ENCODE assay signal across 1 cellular context in the genomic region with DNA sequence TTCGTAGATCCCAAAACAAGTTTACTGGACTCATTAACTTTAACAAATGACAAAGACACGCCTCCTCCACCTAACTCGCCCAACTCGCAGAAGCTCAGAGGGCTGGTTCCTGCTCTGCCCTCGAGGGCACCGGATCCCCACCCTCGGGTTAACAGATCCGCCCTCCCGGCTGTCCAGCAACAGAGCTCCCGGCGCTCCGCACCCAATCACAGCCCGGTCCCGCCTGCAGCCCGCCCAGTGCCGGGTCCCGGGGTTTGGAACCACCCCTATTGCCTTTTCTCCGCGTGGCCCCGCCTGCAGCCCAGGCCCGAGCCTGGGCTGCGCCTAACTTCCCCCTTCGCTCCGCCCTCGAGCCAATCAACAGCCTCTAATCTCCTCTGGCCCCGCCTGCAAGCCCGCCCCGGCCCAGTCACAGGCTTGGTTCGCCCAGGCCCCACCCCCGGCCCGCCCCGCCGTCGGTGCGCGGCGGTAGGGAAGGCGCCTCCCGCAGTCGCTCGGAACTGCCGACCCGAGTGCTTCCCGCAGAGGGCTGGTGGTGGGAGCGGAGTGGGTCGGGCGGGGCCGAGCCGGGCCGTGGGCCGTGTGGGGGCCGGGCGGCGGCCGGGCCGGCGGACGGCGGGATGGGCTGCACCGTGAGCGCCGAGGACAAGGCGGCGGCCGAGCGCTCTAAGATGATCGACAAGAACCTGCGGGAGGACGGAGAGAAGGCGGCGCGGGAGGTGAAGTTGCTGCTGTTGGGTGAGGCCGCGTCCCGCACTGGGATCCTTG.
A peak's percentile ranks its signal among the peaks of the same experiment; 100 is the strongest.
TF ChIP-seq lines count a peak whose summit lies in the region.

Gene GNAI2, plus strand, starts transcription at position 489 of the 768 bp plus-strand sequence. Its CDS starts 132 bp downstream, at position 621.

TF ChIP-seq in HepG2, 621 proteins besides CTCF, POLR2A, EP300 and RAD21 (continued from another document and continues in another):
- no peak for TF ChIP-seq FOXK1 (CRISPR knock-in tag; IDR thresholded peaks at IDR 0.05; ENCODE audit: borderline replicate concordance, low read depth)
- no peak for TF ChIP-seq ATF3 (CRISPR knock-in tag; IDR thresholded peaks at IDR 0.05)
- TF ChIP-seq KMT2A (CRISPR knock-in tag; IDR thresholded peaks at IDR 0.05): no peak
- TF ChIP-seq ZEB1 (IDR thresholded peaks at IDR 0.05; ENCODE audit: insufficient replicate concordance, low read depth): no peak
- TF ChIP-seq ZNF589 (CRISPR knock-in tag; conservative IDR thresholded peaks at IDR 0.05): no peak
- TF ChIP-seq ZNF138 (CRISPR knock-in tag; IDR thresholded peaks at IDR 0.05; ENCODE audit: low read depth): no peak
- no peak for TF ChIP-seq RORA (CRISPR knock-in tag; IDR thresholded peaks at IDR 0.05)
- no peak for TF ChIP-seq DDIT3 (CRISPR knock-in tag; IDR thresholded peaks at IDR 0.05)
- peak; percentile 82; the same call in 1 of the 2 replicates for TF ChIP-seq GABPB1 (CRISPR knock-in tag; IDR thresholded peaks at IDR 0.05)
- no peak for TF ChIP-seq POLR2AphosphoS2 (IDR thresholded peaks at IDR 0.05; ENCODE audit: low read depth, low read length)
- no peak for TF ChIP-seq ZNF10 (CRISPR knock-in tag; IDR thresholded peaks at IDR 0.05; ENCODE audit: borderline replicate concordance, low read depth)
- no peak for TF ChIP-seq ZNF318 (CRISPR knock-in tag; IDR thresholded peaks at IDR 0.05)
- TF ChIP-seq, protein P1, sequence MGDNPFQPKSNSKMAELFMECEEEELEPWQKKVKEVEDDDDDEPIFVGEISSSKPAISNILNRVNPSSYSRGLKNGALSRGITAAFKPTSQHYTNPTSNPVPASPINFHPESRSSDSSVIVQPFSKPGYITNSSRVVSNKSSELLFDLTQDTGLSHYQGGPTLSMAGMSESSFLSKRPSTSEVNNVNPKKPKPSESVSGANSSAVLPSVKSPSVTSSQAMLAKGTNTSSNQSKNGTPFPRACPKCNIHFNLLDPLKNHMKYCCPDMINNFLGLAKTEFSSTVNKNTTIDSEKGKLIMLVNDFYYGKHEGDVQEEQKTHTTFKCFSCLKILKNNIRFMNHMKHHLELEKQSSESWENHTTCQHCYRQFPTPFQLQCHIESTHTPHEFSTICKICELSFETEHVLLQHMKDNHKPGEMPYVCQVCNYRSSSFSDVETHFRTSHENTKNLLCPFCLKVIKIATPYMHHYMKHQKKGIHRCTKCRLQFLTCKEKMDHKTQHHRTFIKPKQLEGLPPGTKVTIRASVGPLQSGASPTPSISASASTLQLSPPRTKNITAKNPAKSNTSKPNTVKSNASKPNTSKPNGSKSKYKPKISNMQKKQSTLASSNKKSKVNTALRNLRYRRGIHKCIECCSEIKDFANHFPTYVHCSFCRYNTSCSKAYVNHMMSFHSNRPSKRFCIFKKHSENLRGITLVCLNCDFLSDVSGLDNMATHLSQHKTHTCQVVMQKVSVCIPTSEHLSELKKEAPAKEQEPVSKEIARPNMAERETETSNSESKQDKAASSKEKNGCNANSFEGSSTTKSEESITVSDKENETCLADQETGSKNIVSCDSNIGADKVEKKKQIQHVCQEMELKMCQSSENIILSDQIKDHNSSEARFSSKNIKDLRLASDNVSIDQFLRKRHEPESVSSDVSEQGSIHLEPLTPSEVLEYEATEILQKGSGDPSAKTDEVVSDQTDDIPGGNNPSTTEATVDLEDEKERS (CRISPR knock-in tag; IDR thresholded peaks at IDR 0.05): no peak
- TF ChIP-seq ATF1 (CRISPR knock-in tag; IDR thresholded peaks at IDR 0.05): no peak
- no peak for TF ChIP-seq HIVEP1 (CRISPR knock-in tag; IDR thresholded peaks at IDR 0.05)
- TF ChIP-seq PHF20 (CRISPR knock-in tag; IDR thresholded peaks at IDR 0.05): peak; percentile 52; the same call in 1 of the 2 replicates
- no peak for TF ChIP-seq ZNF724P (CRISPR knock-in tag; IDR thresholded peaks at IDR 0.05; ENCODE audit: borderline replicate concordance)
- TF ChIP-seq KDM5A (IDR thresholded peaks at IDR 0.05; ENCODE audit: borderline replicate concordance, low read length): no peak
- no peak for TF ChIP-seq ZNF550 (CRISPR knock-in tag; IDR thresholded peaks at IDR 0.05; ENCODE audit: borderline replicate concordance)
- TF ChIP-seq ARID3A (IDR thresholded peaks at IDR 0.05; ENCODE audit: low read depth, low read length): no peak
- no peak for TF ChIP-seq ADNP (CRISPR knock-in tag; IDR thresholded peaks at IDR 0.05)
- no peak for TF ChIP-seq RFX3 (CRISPR knock-in tag; IDR thresholded peaks at IDR 0.05)
- TF ChIP-seq ZBTB3 (CRISPR knock-in tag; IDR thresholded peaks at IDR 0.05; ENCODE audit: borderline replicate concordance, low read depth): no peak
- TF ChIP-seq E2F2 (CRISPR knock-in tag; IDR thresholded peaks at IDR 0.05; ENCODE audit: borderline replicate concordance): no peak
- TF ChIP-seq ZNF780A (CRISPR knock-in tag; IDR thresholded peaks at IDR 0.05): no peak
- no peak for TF ChIP-seq ZNF30 (CRISPR knock-in tag; IDR thresholded peaks at IDR 0.05)
- TF ChIP-seq KLF6 (CRISPR knock-in tag; IDR thresholded peaks at IDR 0.05): no peak; the same call in 1 of the 2 replicates
- TF ChIP-seq SALL2 (CRISPR knock-in tag; IDR thresholded peaks at IDR 0.05): peak; percentile 78
- TF ChIP-seq HMG20B (CRISPR knock-in tag; conservative IDR thresholded peaks at IDR 0.05): no peak
- no peak for TF ChIP-seq SMARCE1 (IDR thresholded peaks at IDR 0.05; ENCODE audit: borderline replicate concordance)
- no peak for TF ChIP-seq ZNF232 (CRISPR knock-in tag; IDR thresholded peaks at IDR 0.05; ENCODE audit: borderline replicate concordance)
- TF ChIP-seq GFI1 (CRISPR knock-in tag; IDR thresholded peaks at IDR 0.05; ENCODE audit: borderline replicate concordance): no peak
- TF ChIP-seq HNRNPUL1 (IDR thresholded peaks at IDR 0.05; ENCODE audit: low read depth, low read length): no peak
- TF ChIP-seq ZNF263 (CRISPR knock-in tag; IDR thresholded peaks at IDR 0.05): peak; percentile 90
- TF ChIP-seq ZNF788 (CRISPR knock-in tag; IDR thresholded peaks at IDR 0.05; ENCODE audit: borderline replicate concordance): no peak; the same call in 1 of the 2 replicates
- TF ChIP-seq THYN1 (CRISPR knock-in tag; IDR thresholded peaks at IDR 0.05; ENCODE audit: borderline replicate concordance, low read depth): no peak
- TF ChIP-seq PCBP1 (IDR thresholded peaks at IDR 0.05; ENCODE audit: borderline replicate concordance, low read depth, low read length): no peak
- no peak for TF ChIP-seq ZNF556 (CRISPR knock-in tag; IDR thresholded peaks at IDR 0.05; ENCODE audit: borderline replicate concordance)
- peak; percentile 55; the same call in 1 of the 2 replicates for TF ChIP-seq ZNF816 (CRISPR knock-in tag; IDR thresholded peaks at IDR 0.05; ENCODE audit: borderline replicate concordance)
- TF ChIP-seq HNRNPK (IDR thresholded peaks at IDR 0.05; ENCODE audit: low read depth, low read length, poor library complexity, severe bottlenecking): no peak
- no peak for TF ChIP-seq MLLT10 (CRISPR knock-in tag; IDR thresholded peaks at IDR 0.05)
- no peak for TF ChIP-seq CENPX (CRISPR knock-in tag; IDR thresholded peaks at IDR 0.05)
- no peak for TF ChIP-seq KDM1A (CRISPR knock-in tag; IDR thresholded peaks at IDR 0.05)
- no peak for TF ChIP-seq ZFAT (CRISPR knock-in tag; conservative IDR thresholded peaks at IDR 0.05)
- peak; percentile 76 for TF ChIP-seq POLR2G (IDR thresholded peaks at IDR 0.05; ENCODE audit: low read depth, low read length)
- TF ChIP-seq GPBP1L1 (CRISPR knock-in tag; IDR thresholded peaks at IDR 0.05): no peak
- 0 out of 2 replicates have a peak, but pooled peaks have one; percentile 51 for TF ChIP-seq BORCS8-MEF2B (CRISPR knock-in tag; IDR thresholded peaks at IDR 0.05)
- TF ChIP-seq KLF15 (CRISPR knock-in tag; IDR thresholded peaks at IDR 0.05; ENCODE audit: borderline replicate concordance): no peak
- no peak for TF ChIP-seq YY1 (IDR thresholded peaks at IDR 0.05; ENCODE audit: insufficient read depth, insufficient replicate concordance, low read depth, low read length)
- TF ChIP-seq FOXK2 (IDR thresholded peaks at IDR 0.05): peak; percentile 68; the same call in 1 of the 2 replicates
